In genomic region chr10:84329986-84330651, GRCh38 we compare ENCODE assay signal across 8 cellular contexts. TPM values are rescaled to one million over a fixed set of nuclear protein-coding genes. Genes with fewer than 3 reads are reported as not detected.
DNase-seq lines count a peak whose midpoint lies in the region; ATAC-seq and TF ChIP-seq lines count a peak whose summit lies in the region.

No MANE protein-coding gene starts in this region.

- H3K27me3 Mint-ChIP-seq in endothelial cell (ENCODE audit: unreplicated experiment), result peaks cover 3% of the 10 kb centered on the region
- H3K27me3 Mint-ChIP-seq in type B pancreatic cell, result no peaks in the 10 kb centered on the region

- H3K4me3 ChIP-seq in MG63, result peak overlapping the region; percentile 68

- peaks cover 7% of the 10 kb centered on the region for H3K36me3 Mint-ChIP-seq in endothelial cell (ENCODE audit: low read depth, unreplicated experiment)
- no peaks in the 10 kb centered on the region for H3K36me3 Mint-ChIP-seq in type B pancreatic cell

- TF ChIP-seq CTCF in endothelial cell (IDR thresholded peaks at IDR 0.05; ENCODE audit: unreplicated experiment), result no peak
- TF ChIP-seq CTCF in type B pancreatic cell (conservative IDR thresholded peaks at IDR 0.05), result no peak

- peak overlapping the region; percentile 95 for H3K4me3 Mint-ChIP-seq in endothelial cell (ENCODE audit: unreplicated experiment)
- H3K4me3 Mint-ChIP-seq in type B pancreatic cell, result peak overlapping the region; percentile 97

- H3K36me3 ChIP-seq in MG63, result no peaks in the 10 kb centered on the region

- DNase-seq in MG63 (no peak), endothelial cell (ENCODE audit: low spot score) (no peak), type B pancreatic cell (ENCODE audit: extremely low spot score, unreplicated experiment) (no peak), NCI-H2196 (lab: John Stamatoyannopoulos, UW; ENCODE audit: unreplicated experiment) (no peak), NCI-H446 (lab: John Stamatoyannopoulos, UW) (no peak)
- no peak for DNase-seq in activated CD4-positive, alpha-beta T cell treated with anti-CD3 and anti-CD28 coated beads for 1 hour

- peak; percentile 79 for ATAC-seq in GM18517 (IDR thresholded peaks at IDR 0.05; ENCODE audit: unreplicated experiment)
- ATAC-seq in GM21825 (IDR thresholded peaks at IDR 0.05; ENCODE audit: unreplicated experiment), result peak; percentile 54

- H3K27ac Mint-ChIP-seq in endothelial cell (ENCODE audit: unreplicated experiment), result peak overlapping the region; percentile 93
- H3K27ac Mint-ChIP-seq in type B pancreatic cell, result peak overlapping the region; percentile 95

- no peaks in the 10 kb centered on the region for H3K9me3 ChIP-seq in MG63

- no peaks in the 10 kb centered on the region for H3K27me3 ChIP-seq in MG63

- H3K4me1 Mint-ChIP-seq in endothelial cell (ENCODE audit: unreplicated experiment), result peaks cover 42% of the 10 kb centered on the region
- peaks cover 31% of the 10 kb centered on the region for H3K4me1 Mint-ChIP-seq in type B pancreatic cell (ENCODE audit: unreplicated experiment)

- H3K9me3 Mint-ChIP-seq in endothelial cell (ENCODE audit: unreplicated experiment), result no peaks in the 10 kb centered on the region
- H3K9me3 Mint-ChIP-seq in type B pancreatic cell, result no peaks in the 10 kb centered on the region

RNA-seq across cellular contexts. Expression of gene CCSER2, which starts 1.7 kb away (rescaled TPM):
- 20.6 and 30.1 TPM in 2 replicates for total RNA-seq in MG63 (2014; rRNA removed; shearing (Covaris generic); ENCODE audit: low replicate concordance)
- total RNA-seq in endothelial cell (ENCODE audit: unreplicated experiment) (80.2 TPM), type B pancreatic cell (ENCODE audit: low replicate concordance) (43.9 and 85.8 TPM in 2 replicates)
